ENCODE assay signal across 26 cellular contexts in genomic region chr15:80444680-80445251, GRCh38. TPM values are rescaled to one million over a fixed set of nuclear protein-coding genes. Genes with fewer than 3 reads are reported as not detected.
DNase-seq lines count a peak whose midpoint lies in the region; ATAC-seq, FAIRE-seq and TF ChIP-seq lines count a peak whose summit lies in the region.
"Had no signal": no experiment of that assay in that cellular context is flagged by ENCODE, and none has a peak within 500 bp of the region (broad histone marks: within the 10 kb centered on the region; RNA-seq: fewer than 3 reads in every experiment).

No MANE protein-coding gene starts in this region.

- no peak for FAIRE-seq in H1 (lab: Jason Lieb, UNC)

- no peaks in the 10 kb centered on the region for H3K9me3 ChIP-seq in H1 (ENCODE audit: insufficient read depth in 2 of 2, low read depth in 1 of 2, low read length in 1 of 2)
- H3K9me3 ChIP-seq in upper lobe of right lung: no peaks in the 10 kb centered on the region
- H3K9me3 ChIP-seq: BLaER1, SK-N-SH had no signal

- H4K8ac ChIP-seq in H1 (ENCODE audit: extremely low read depth, insufficient read depth, low read length): peak overlapping the region; percentile 16; the same call in 1 of the 2 replicates

- H3K4me1 ChIP-seq in H1 (replicated peaks in 1 of 4; ENCODE audit: control insufficient read depth in 3 of 4, insufficient read depth in 4 of 4, low read length in 3 of 4): peaks cover 0 to 6% (median 1%) of the 10 kb centered on the region in 4 experiments; a peak in 2 of 7 replicates
- no peaks in the 10 kb centered on the region for H3K4me1 ChIP-seq in upper lobe of right lung
- H3K4me1 ChIP-seq: BLaER1 had no signal

- H3K4me2 ChIP-seq in H1 (ENCODE audit: insufficient read depth in 1 of 2, low read depth in 2 of 2, low read length in 2 of 2): no peak overlapping the region
- H3K4me2 ChIP-seq: BLaER1, GM23338, PC-9, SK-N-SH had no signal

- peak overlapping the region; percentile 45 for H2BK5ac ChIP-seq in H1 (ENCODE audit: low read depth, low read length)

- TF ChIP-seq POLR2A in H1 (IDR thresholded peaks at IDR 0.05; ENCODE audit: control extremely low read depth in 1 of 2, low read depth in 2 of 2, low read length in 2 of 2): no peak

- H3K23me2 ChIP-seq in H1 (ENCODE audit: low read depth, low read length): peaks cover 13% of the 10 kb centered on the region; the same call in 1 of the 2 replicates

- H4K20me1 ChIP-seq in H1 (replicated peaks in 1 of 2; ENCODE audit: control insufficient read depth in 1 of 2, insufficient read depth in 2 of 2, low read length in 2 of 2): peaks cover 0 to 15% of the 10 kb centered on the region in 2 experiments

- POLR2A ChIA-PET in HEK293T (lab: Yijun Ruan, JAX) (no interaction called here), H1 (lab: Charles Lee; ENCODE audit: partially characterized antibody) (no interaction called here)

- H3K4me3 ChIP-seq in H1 (ENCODE audit: extremely low read depth in 1 of 4, insufficient read depth in 2 of 4, low read depth in 3 of 4, low read length in 4 of 4) (no peak overlapping the region), upper lobe of right lung (no peak overlapping the region)
- H3K4me3 ChIP-seq: BLaER1, GM23338, PC-9 had no signal

- intact Hi-C loops in upper lobe of right lung (cut with DNase I): no loop called here

- peak overlapping the region; percentile 99 for H3K56ac ChIP-seq in H1 (replicated peaks; ENCODE audit: insufficient read length, low read depth, low read length)

- H3K14ac ChIP-seq in H1 (ENCODE audit: insufficient read length): no peak overlapping the region

- WGBS in H1 (ENCODE audit: extremely low coverage in 1 of 2, insufficient coverage in 1 of 2, insufficient read length in 1 of 2, insufficient replicate concordance in 2 of 2, low coverage in 1 of 2, low lambda C conversion rate in 2 of 2, missing lambda C conversion rate in 1 of 2), 2 experiments: 86 to 100% methylated on average over 2 to 4 of the region's 4 CpGs

- H2AFZ ChIP-seq in H1 (ENCODE audit: low read length): no peak overlapping the region
- H2AFZ ChIP-seq: GM23338, PC-9 had no signal

- H2BK20ac ChIP-seq in H1 (ENCODE audit: low read length): no peak overlapping the region

- no peaks in the 10 kb centered on the region; a peak in 1 of 4 replicates for H3K79me2 ChIP-seq in H1 (ENCODE audit: control insufficient read depth in 1 of 2, insufficient read depth in 2 of 2, low read length in 2 of 2)

- DNase-seq in HEK293T (ENCODE audit: extremely low spot score) (no peak), H1 (ENCODE audit: low read depth in 1 of 2, low spot score in 2 of 2) (no peak), upper lobe of right lung (no peak), dedifferentiated amniotic fluid mesenchymal stem cell (ENCODE audit: extremely low spot score) (no peak), dermis blood vessel endothelial cell (no peak)
- no peak for DNase-seq in activated T-cell treated with anti-CD3 and anti-CD28 coated beads, Interleukin-2, amount 50 U/mL, for 48 hours
- DNase-seq: ACHN; CD4-positive, alpha-beta T cell; COR-L47; DMS 273 treated with DMSO at 0.1 percent for 48 hours; DMS79 treated with DMSO at 0.1 percent for 48 hours; KBM-7; MM.1S; NCI-H1048; NCI-H1436; NCI-H187 treated with DMSO at 0.1 percent for 48 hours; NCI-H2107; NCI-H510A treated with DMSO at 0.1 percent for 48 hours; NCI-H748 treated with DMSO at 0.1 percent for 48 hours; PC-9; RPMI8226; SHP77 treated with DMSO at 0.1 percent for 48 hours; SK-N-SH had no signal

- peak overlapping the region; percentile 96 for H4K91ac ChIP-seq in H1 (replicated peaks; ENCODE audit: insufficient read length, low read length)

- no peak overlapping the region for H2BK120ac ChIP-seq in H1 (replicated peaks; ENCODE audit: low read depth, low read length)

- ATAC-seq in upper lobe of right lung: peak; percentile 13

- H3K27ac ChIP-seq in angular gyrus (ENCODE audit: low read depth, low read length): peak overlapping the region; percentile 88
- no peak overlapping the region for H3K27ac ChIP-seq in H1 (ENCODE audit: low read depth, low read length)
- no peak overlapping the region for H3K27ac ChIP-seq in upper lobe of right lung
- H3K27ac ChIP-seq: BLaER1, PC-9 had no signal

- TF ChIP-seq CTCF in H1 (IDR thresholded peaks at IDR 0.05; ENCODE audit: control extremely low read depth in 1 of 3, insufficient read depth in 1 of 3, low read depth in 1 of 3, low read length in 3 of 3) (no peak), upper lobe of right lung (IDR thresholded peaks at IDR 0.05) (no peak)

- H3K23ac ChIP-seq in H1 (ENCODE audit: insufficient read length): no peak overlapping the region

- H3K18ac ChIP-seq in H1 (ENCODE audit: extremely low read depth, low read length): no peak overlapping the region

- H3K36me3 ChIP-seq in H1 (ENCODE audit: control insufficient read depth in 2 of 4, insufficient read depth in 4 of 4, low read length in 3 of 4) (no peaks in the 10 kb centered on the region; a peak in 1 of 8 replicates), upper lobe of right lung (no peaks in the 10 kb centered on the region)
- H3K36me3 ChIP-seq: BLaER1 had no signal

- peaks cover 0 to 2% (median 0%) of the 10 kb centered on the region in 4 experiments; a peak in 1 of 7 replicates for H3K27me3 ChIP-seq in H1 (replicated peaks in 1 of 4; ENCODE audit: control insufficient read depth in 3 of 4, extremely low read depth in 1 of 4, insufficient read depth in 3 of 4, low read length in 3 of 4)
- H3K27me3 ChIP-seq in upper lobe of right lung: no peaks in the 10 kb centered on the region
- H3K27me3 ChIP-seq: BLaER1 had no signal

- H2AK5ac ChIP-seq in H1 (ENCODE audit: low read depth, low read length): peak overlapping the region; percentile 94

- H3K79me1 ChIP-seq in H1 (ENCODE audit: low read depth, low read length): peaks cover 8% of the 10 kb centered on the region

- CTCF ChIA-PET in HEK293T (lab: Yijun Ruan, JAX): no interaction called here
- CTCF ChIA-PET in H1 (lab: Charles Lee; ENCODE audit: partially characterized antibody): interaction anchor here (0.6 kb wide), 1 partner anchor 771 kb away, joined by 3 read pairs; no protein-coding TSS in a partner anchor

- H4K5ac ChIP-seq in H1 (ENCODE audit: insufficient read length, low read depth, low read length): no peak overlapping the region

- peak overlapping the region; percentile 83; the same call in 1 of the 2 replicates for H2BK12ac ChIP-seq in H1 (ENCODE audit: low read depth, low read length)

- no peak for TF ChIP-seq RAD21 in H1 (IDR thresholded peaks at IDR 0.05 in 1 of 2, conservative IDR thresholded peaks at IDR 0.05 in 1 of 2; ENCODE audit: low read depth in 2 of 2, low read length in 2 of 2)

- H3K9ac ChIP-seq in H1 (replicated peaks in 1 of 4; ENCODE audit: extremely low read depth in 1 of 4, low read depth in 3 of 4, low read length in 3 of 4): no peak overlapping the region
- H3K9ac ChIP-seq: BLaER1, SK-N-SH had no signal

- peak overlapping the region; percentile 39 for H3K4ac ChIP-seq in H1 (replicated peaks; ENCODE audit: insufficient read length, low read depth, low read length)

- no peak for TF ChIP-seq EP300 in H1 (IDR thresholded peaks at IDR 0.05; ENCODE audit: borderline replicate concordance in 1 of 2, low read depth in 2 of 2, low read length in 2 of 2)

- peak overlapping the region; percentile 3; the same call in 1 of the 2 replicates for H2BK15ac ChIP-seq in H1 (ENCODE audit: low read length)

TF ChIP-seq in HEK293T, 16 proteins besides CTCF, POLR2A, EP300 and RAD21:
- TF ChIP-seq SUZ12 (IDR thresholded peaks at IDR 0.05) (peak; percentile 37; the same call in 1 of the 2 replicates), LEF1 (IDR thresholded peaks at IDR 0.05; ENCODE audit: borderline replicate concordance) (no peak)

TF ChIP-seq in H1, 55 proteins besides CTCF, POLR2A, EP300 and RAD21:
- TF ChIP-seq RBBP5 (IDR thresholded peaks at IDR 0.05; ENCODE audit: borderline replicate concordance, low read depth, low read length) (no peak), BACH1 (IDR thresholded peaks at IDR 0.05; ENCODE audit: low read length) (no peak), SP2 (IDR thresholded peaks at IDR 0.05; ENCODE audit: low read length) (no peak), TAF7 (optimal IDR thresholded peaks at IDR 0.05; ENCODE audit: borderline replicate concordance, low read depth, low read length) (no peak), HDAC6 (IDR thresholded peaks at IDR 0.05; ENCODE audit: low read depth, low read length) (no peak), RFX5 (IDR thresholded peaks at IDR 0.05; ENCODE audit: borderline replicate concordance, low read depth, low read length) (no peak), NRF1 (IDR thresholded peaks at IDR 0.05; ENCODE audit: low read depth, low read length) (no peak), CHD2 (IDR thresholded peaks at IDR 0.05; ENCODE audit: low read length) (no peak)

RNA-seq across cellular contexts. Expression of gene ARNT2, which starts 40.6 kb away (rescaled TPM):
- 13.8 and 14.6 TPM in 2 replicates for total RNA-seq in H1 (2021; fragmentation: NEBNext Ultra II Directional; extraction: Animal tissue kit (Norgen Biotek cat#: 25700))
- 9.5 and 10.0 TPM in 2 replicates for polyA plus RNA-seq in H1 (2011; rRNA removed)
- polyA plus RNA-seq in H1 (2011; cell fraction: cytosol; rRNA removed): 7.7 TPM
- 13.5 TPM for polyA plus RNA-seq in H1 (2011; cell fraction: nucleus; rRNA removed)
- polyA plus RNA-seq in H1 (2012, experiment 1 of 2): 9.6 to 12.4 TPM (median 10.8 TPM) in 4 replicates
- polyA plus RNA-seq in H1 (2012, experiment 2 of 2): 4.3 TPM
- polyA plus RNA-seq in H1 (2013, experiment 1 of 2): 3.7 TPM
- 4.0 TPM for polyA plus RNA-seq in H1 (2013, experiment 2 of 2)
- polyA minus RNA-seq in H1 (2011; rRNA and poly(A)+ RNA removed): 18.9 and 28.1 TPM in 2 replicates
- 7.8 TPM for polyA minus RNA-seq in H1 (2011; cell fraction: cytosol; rRNA and poly(A)+ RNA removed)
- polyA minus RNA-seq in H1 (2011; cell fraction: nucleus; rRNA and poly(A)+ RNA removed): 16.1 TPM
- total RNA-seq in upper lobe of right lung (12.9 TPM), dermis blood vessel endothelial cell (0.28 and 0.34 TPM in 2 replicates)
- total RNA-seq: CD4-positive, alpha-beta T cell had no signal

Comparison
In these comparisons a context has a peak if more than half of its experiments do, and no peak if none do; other contexts are left out.
1. RNA of gene ARNT2, which starts 40.6 kb away (total RNA-seq): 13.8 to 14.6 TPM in H1 and 12.9 TPM in upper lobe of right lung (single experiment); 0.28 to 0.34 TPM in dermis blood vessel endothelial cell; every median in the first group is over 10 times any median in the second.